ENCODE assay signal across 18 cellular contexts in the genomic region with DNA sequence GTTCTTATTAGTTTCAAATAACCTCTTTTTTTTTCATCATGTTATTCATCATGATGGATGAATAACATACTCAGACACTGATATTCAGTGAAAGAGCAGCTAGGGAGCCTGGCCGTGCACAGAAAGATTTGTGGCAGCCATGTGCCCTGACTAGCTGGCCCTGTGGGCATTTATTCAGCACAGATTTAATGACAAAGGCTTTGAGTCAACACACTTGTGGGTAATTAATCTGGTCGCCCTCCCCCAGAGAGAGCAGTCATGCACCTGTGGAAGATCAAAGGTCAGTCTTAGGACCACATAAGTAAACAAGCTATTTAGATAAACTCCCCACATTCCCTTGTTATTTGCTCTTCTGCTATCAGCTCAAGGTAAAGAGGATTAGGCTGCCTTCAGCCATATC.
DNase-seq lines count a peak whose midpoint lies in the region; TF ChIP-seq lines count a peak whose summit lies in the region.
"Had no signal": no experiment of that assay in that cellular context is flagged by ENCODE, and none has a peak within 500 bp of the region (broad histone marks: within the 10 kb centered on the region; RNA-seq: fewer than 3 reads in every experiment).

No MANE protein-coding gene starts in this region.

- no peak overlapping the region for H2AFZ ChIP-seq in smooth muscle cell (ENCODE audit: low read depth)

- peaks cover 19% of the 10 kb centered on the region for H3K4me1 Mint-ChIP-seq in Caco-2 (ENCODE audit: low read depth, unreplicated experiment)
- H3K4me1 Mint-ChIP-seq in endodermal cell, result no peaks in the 10 kb centered on the region
- H3K4me1 Mint-ChIP-seq: CD14-positive monocyte; CD8-positive, alpha-beta memory T cell had no signal

- TF ChIP-seq CTCF in Caco-2 (IDR thresholded peaks at IDR 0.05; ENCODE audit: insufficient read depth in 1 of 2, low read depth in 1 of 2, low read length in 1 of 2, severe bottlenecking in 1 of 2, unreplicated experiment in 1 of 2) (no peak), endodermal cell (conservative IDR thresholded peaks at IDR 0.05) (no peak), smooth muscle cell (IDR thresholded peaks at IDR 0.05; ENCODE audit: borderline replicate concordance, insufficient read depth, poor library complexity, severe bottlenecking) (no peak)

- peaks cover 44% of the 10 kb centered on the region for H3K36me3 Mint-ChIP-seq in Caco-2 (ENCODE audit: insufficient read depth, unreplicated experiment)
- H3K36me3 Mint-ChIP-seq in endodermal cell (ENCODE audit: low read depth), result peaks cover 34% of the 10 kb centered on the region

- no peaks in the 10 kb centered on the region for H3F3A ChIP-seq in smooth muscle cell (ENCODE audit: low read depth)

- H3K9ac ChIP-seq in endodermal cell (ENCODE audit: extremely low read depth, low read length, poor library complexity, severe bottlenecking) (no peak overlapping the region), smooth muscle cell (ENCODE audit: low read depth) (no peak overlapping the region)
- H3K9ac ChIP-seq: BLaER1 had no signal

- POLR2A ChIA-PET in Caco-2 (lab: Charles Lee), result no interaction called here

- BruUV-seq in Caco-2 (replicated peaks; lab: Mats Ljungman, UMichigan), result no TSS peak

- H3K27me3 Mint-ChIP-seq in Caco-2 (ENCODE audit: insufficient read depth, unreplicated experiment) (no peaks in the 10 kb centered on the region), endodermal cell (ENCODE audit: insufficient read depth) (no peaks in the 10 kb centered on the region)
- H3K27me3 Mint-ChIP-seq: CD4-positive, alpha-beta memory T cell; CD4-positive, CD25-positive, alpha-beta regulatory T cell had no signal

- DNase-seq in DMS53 (lab: John Stamatoyannopoulos, UW), result peak; percentile 13
- no peak for DNase-seq in DMS53 treated with DMSO at 0.1 percent for 48 hours (lab: John Stamatoyannopoulos, UW; ENCODE audit: unreplicated experiment)
- peak; percentile 20 to 47 for DNase-seq in Caco-2
- no peak for DNase-seq in endodermal cell
- DNase-seq in smooth muscle cell (lab: John Stamatoyannopoulos, UW; ENCODE audit: unreplicated experiment), result no peak
- DNase-seq: BE2C; C1 segment of cervical spinal cord; Calu3; CD4-positive, alpha-beta memory T cell; CD4-positive, CD25-positive, alpha-beta regulatory T cell; CD8-positive, alpha-beta memory T cell; COR-L47; DMS79 treated with DMSO at 0.1 percent for 48 hours; GF-D8 had no signal

- H3K4me1 ChIP-seq in Caco-2 (peaks cover 11% of the 10 kb centered on the region), endodermal cell (ENCODE audit: control insufficient read depth, insufficient read depth, low read length) (peaks cover 2% of the 10 kb centered on the region), smooth muscle cell (ENCODE audit: low read depth) (no peaks in the 10 kb centered on the region)
- H3K4me1 ChIP-seq: BE2C, BLaER1 had no signal

- H3K4me3 ChIP-seq in Caco-2 (ENCODE audit: low read depth, low read length) (no peak overlapping the region), endodermal cell (ENCODE audit: low read length) (peak overlapping the region; percentile 72), smooth muscle cell (no peak overlapping the region)
- H3K4me3 ChIP-seq: A549, BLaER1 had no signal

- no peaks in the 10 kb centered on the region for H3K36me3 ChIP-seq in Caco-2 (ENCODE audit: control insufficient read depth, insufficient read depth, low read length)
- H3K36me3 ChIP-seq in endodermal cell (ENCODE audit: control insufficient read depth, insufficient read depth, low read length), result no peaks in the 10 kb centered on the region
- no peaks in the 10 kb centered on the region for H3K36me3 ChIP-seq in smooth muscle cell (ENCODE audit: low read depth)
- H3K36me3 ChIP-seq: BE2C, BLaER1 had no signal

- intact Hi-C loops in Caco-2 (cut with micrococcal nuclease; ENCODE audit: unreplicated experiment), result no loop called here

- CTCF ChIA-PET in Caco-2 (lab: Charles Lee), result no interaction called here

- H3K27me3 ChIP-seq in Caco-2 (replicated peaks; ENCODE audit: control insufficient read depth, insufficient read depth, low read length) (no peaks in the 10 kb centered on the region), endodermal cell (ENCODE audit: control insufficient read depth, insufficient read depth, low read length, poor library complexity, severe bottlenecking) (no peaks in the 10 kb centered on the region), smooth muscle cell (ENCODE audit: low read depth) (no peaks in the 10 kb centered on the region)
- H3K27me3 ChIP-seq: BE2C, BLaER1 had no signal

- peaks cover 48% of the 10 kb centered on the region for H3K9me3 Mint-ChIP-seq in Caco-2 (ENCODE audit: unreplicated experiment)
- peaks cover 97% of the 10 kb centered on the region for H3K9me3 Mint-ChIP-seq in endodermal cell

- no peaks in the 10 kb centered on the region for H3K79me2 ChIP-seq in smooth muscle cell (ENCODE audit: low read depth)

- H3K27ac ChIP-seq in endodermal cell (ENCODE audit: low read depth, low read length) (no peak overlapping the region), smooth muscle cell (ENCODE audit: low read depth) (no peak overlapping the region)
- H3K27ac ChIP-seq: 22Rv1, A549, BLaER1 had no signal

- WGBS in endodermal cell (ENCODE audit: insufficient coverage in 1 of 2, insufficient read length in 1 of 2), 2 experiments, result 83 to 85% methylated on average over 2 of the region's 2 CpGs
- WGBS in smooth muscle cell (ENCODE audit: low lambda C conversion rate), result 97% methylated on average over 2 of the region's 2 CpGs

- H3K27ac Mint-ChIP-seq in Caco-2 (ENCODE audit: unreplicated experiment) (no peak overlapping the region), endodermal cell (no peak overlapping the region)
- H3K27ac Mint-ChIP-seq: CD14-positive monocyte; CD4-positive, alpha-beta memory T cell; CD8-positive, alpha-beta memory T cell had no signal

- H3K9me3 ChIP-seq in Caco-2 (peaks cover 81% of the 10 kb centered on the region), endodermal cell (ENCODE audit: control insufficient read depth, low read length) (peaks cover 93% of the 10 kb centered on the region), smooth muscle cell (replicated peaks; ENCODE audit: low read depth) (peaks cover 8% of the 10 kb centered on the region)
- H3K9me3 ChIP-seq: BE2C had no signal

- H4K20me1 ChIP-seq in smooth muscle cell (ENCODE audit: low read depth), result no peaks in the 10 kb centered on the region
- H4K20me1 ChIP-seq: BLaER1 had no signal

- no peak overlapping the region for H3K4me2 ChIP-seq in smooth muscle cell
- H3K4me2 ChIP-seq: A549, BLaER1 had no signal

- H3K4me3 Mint-ChIP-seq in Caco-2 (ENCODE audit: unreplicated experiment) (no peak overlapping the region), endodermal cell (no peak overlapping the region)
- H3K4me3 Mint-ChIP-seq: CD14-positive monocyte; CD4-positive, alpha-beta memory T cell; CD4-positive, CD25-positive, alpha-beta regulatory T cell had no signal

Comparison
In these comparisons a context has a peak if more than half of its experiments do, and no peak if none do; other contexts are left out.
1. DNase-seq: peak in DMS53 (single experiment) and Caco-2 (2 of 2); none in DMS53 treated with DMSO at 0.1 percent for 48 hours (single experiment), endodermal cell (single experiment) and smooth muscle cell (single experiment).